27 cellular contexts compared by ENCODE assay signal in genomic region chr6:133938533-133938932, GRCh38. TPM values are rescaled to one million over a fixed set of nuclear protein-coding genes. Genes with fewer than 3 reads are reported as not detected.
A peak's percentile ranks its signal among the peaks of the same experiment; 100 is the strongest.
DNase-seq lines count a peak whose midpoint lies in the region; ATAC-seq and TF ChIP-seq lines count a peak whose summit lies in the region.
"Had no signal": no experiment of that assay in that cellular context is flagged by ENCODE, and none has a peak within 500 bp of the region (broad histone marks: within the 10 kb centered on the region; RNA-seq: fewer than 3 reads in every experiment).

No MANE protein-coding gene starts in this region.

- POLR2A ChIA-PET in HEK293 (lab: Yijun Ruan, JAX) = no interaction called here

- in situ Hi-C loops in gastrocnemius medialis (cut with MboI; ENCODE audit: low sequenced_read_pairs in 4 of 4) = loop anchor here in 1 of 4 donors (10.0 kb wide), 1 partner anchor 126 kb away; no protein-coding TSS in a partner anchor

- H3K36me3 ChIP-seq in HEK293 (ENCODE audit: control insufficient read depth in 2 of 2, insufficient read depth in 1 of 2, low read length in 2 of 2) = no peaks in the 10 kb centered on the region
- no peaks in the 10 kb centered on the region for H3K36me3 ChIP-seq in Karpas-422 (ENCODE audit: insufficient read depth, low read length)
- H3K36me3 ChIP-seq in adipocyte (ENCODE audit: control insufficient read depth, insufficient read depth, low read length, severe bottlenecking) = no peaks in the 10 kb centered on the region
- H3K36me3 ChIP-seq in gastrocnemius medialis = no peaks in the 10 kb centered on the region
- H3K36me3 ChIP-seq: BE2C, BLaER1 had no signal

- intact Hi-C loops in gastrocnemius medialis (cut with DNase I; ENCODE audit: low total_unique reads) = no loop called here

- H3K27me3 Mint-ChIP-seq in stimulated activated memory B cell treated with anti-CD40 and anti-IgM and Interleukin-4, amounts not matched to agents 10 μg/mL and 1 μg/mL and 100 μg/mL, for 72 hours = peaks cover 47% of the 10 kb centered on the region

- no peak overlapping the region for H3K4me2 ChIP-seq in Karpas-422 (ENCODE audit: low read depth, low read length, poor library complexity, severe bottlenecking)
- H3K4me2 ChIP-seq: BLaER1 had no signal

- H3K79me2 ChIP-seq in Karpas-422 (ENCODE audit: low read length) = no peaks in the 10 kb centered on the region

- no peak for TF ChIP-seq POLR2A in gastrocnemius medialis (IDR thresholded peaks at IDR 0.05)

- H3K9me3 ChIP-seq in HEK293 (ENCODE audit: control insufficient read depth, insufficient read depth, low read depth, low read length) = no peaks in the 10 kb centered on the region
- H3K9me3 ChIP-seq in Karpas-422 (ENCODE audit: low read length) = no peaks in the 10 kb centered on the region
- no peaks in the 10 kb centered on the region for H3K9me3 ChIP-seq in adipocyte (ENCODE audit: control insufficient read depth, low read length)
- H3K9me3 ChIP-seq in gastrocnemius medialis = no peaks in the 10 kb centered on the region
- H3K9me3 ChIP-seq: BE2C had no signal

- H3K27me3 ChIP-seq in Karpas-422 (ENCODE audit: low read length) = no peaks in the 10 kb centered on the region
- no peaks in the 10 kb centered on the region for H3K27me3 ChIP-seq in adipocyte (replicated peaks; ENCODE audit: control insufficient read depth, insufficient read depth, low read length)
- H3K27me3 ChIP-seq in gastrocnemius medialis = no peaks in the 10 kb centered on the region
- H3K27me3 ChIP-seq: BE2C, BLaER1 had no signal

- no peaks in the 10 kb centered on the region for H3K4me1 Mint-ChIP-seq in stimulated activated memory B cell treated with anti-CD40 and anti-IgM and Interleukin-4, amounts not matched to agents 10 μg/mL and 1 μg/mL and 100 μg/mL, for 72 hours
- H3K4me1 Mint-ChIP-seq: CD14-positive monocyte; CD8-positive, alpha-beta memory T cell had no signal

- H3K9me2 ChIP-seq in Karpas-422 (replicated peaks; ENCODE audit: insufficient read depth, low read length) = no peaks in the 10 kb centered on the region

- DNase-seq in Karpas-422 = peak; percentile 27
- DNase-seq in adipocyte (ENCODE audit: low read depth) = no peak
- DNase-seq in gastrocnemius medialis = no peak
- no peak for DNase-seq in dedifferentiated amniotic fluid mesenchymal stem cell (ENCODE audit: extremely low spot score)
- DNase-seq: 8988T; ACHN; BE2C; C1 segment of cervical spinal cord; CD4-positive, alpha-beta memory T cell; CD4-positive, CD25-positive, alpha-beta regulatory T cell; CD8-positive, alpha-beta memory T cell; COR-L47; DMS 273 treated with DMSO at 0.1 percent for 48 hours; DMS153; DMS53; DMS79; DND-41; EL; GDM1 had no signal

- no peak for ATAC-seq in gastrocnemius medialis
- ATAC-seq in stimulated activated memory B cell treated with anti-CD40 and anti-IgM and Interleukin-4, amounts not matched to agents 10 μg/mL and 1 μg/mL and 100 μg/mL, for 72 hours = no peak
- ATAC-seq: GM12878 had no signal

- CTCF ChIA-PET in HEK293 (lab: Yijun Ruan, JAX) = interaction anchor here (0.6 to 3.0 kb wide), 9 partner anchors 14 to 681 kb away, joined by 3 to 15 read pairs (median 6); no protein-coding TSS in a partner anchor

- H4K20me1 ChIP-seq in Karpas-422 (ENCODE audit: insufficient read depth, low read depth, low read length) = no peaks in the 10 kb centered on the region
- H4K20me1 ChIP-seq: BLaER1 had no signal

- H2AFZ ChIP-seq in Karpas-422 (ENCODE audit: low read length) = no peak overlapping the region

- peaks cover 1% of the 10 kb centered on the region for H3K36me3 Mint-ChIP-seq in stimulated activated memory B cell treated with anti-CD40 and anti-IgM and Interleukin-4, amounts not matched to agents 10 μg/mL and 1 μg/mL and 100 μg/mL, for 72 hours
- H3K36me3 Mint-ChIP-seq: CD14-positive monocyte had no signal

- no peak overlapping the region for H3K4me3 ChIP-seq in HEK293 (ENCODE audit: low read depth, low read length)
- H3K4me3 ChIP-seq in Karpas-422 (ENCODE audit: low read length) = no peak overlapping the region
- H3K4me3 ChIP-seq in adipocyte (ENCODE audit: low read length) = no peak overlapping the region
- H3K4me3 ChIP-seq in gastrocnemius medialis = no peak overlapping the region
- H3K4me3 ChIP-seq: BLaER1, GM12878 had no signal

- H3K27ac ChIP-seq in HEK293 (ENCODE audit: extremely low read depth, low read depth, low read length) = no peak overlapping the region
- H3K27ac ChIP-seq in Karpas-422 (ENCODE audit: low read length) = no peak overlapping the region
- no peak overlapping the region for H3K27ac ChIP-seq in gastrocnemius medialis
- H3K27ac ChIP-seq: BLaER1 had no signal

- no peak for TF ChIP-seq CTCF in HEK293 (tag by site-specific recombination; IDR thresholded peaks at IDR 0.05)
- TF ChIP-seq CTCF in gastrocnemius medialis (IDR thresholded peaks at IDR 0.05 in 4 of 5, conservative IDR thresholded peaks at IDR 0.05 in 1 of 5) = no peak

- no peak overlapping the region for H3K4me3 Mint-ChIP-seq in stimulated activated memory B cell treated with anti-CD40 and anti-IgM and Interleukin-4, amounts not matched to agents 10 μg/mL and 1 μg/mL and 100 μg/mL, for 72 hours
- H3K4me3 Mint-ChIP-seq: CD14-positive monocyte; CD4-positive, alpha-beta memory T cell; CD4-positive, CD25-positive, alpha-beta regulatory T cell; CD8-positive, alpha-beta memory T cell had no signal

- H3K4me1 ChIP-seq in HEK293 (ENCODE audit: control insufficient read depth, insufficient read depth, low read length) = no peaks in the 10 kb centered on the region
- no peaks in the 10 kb centered on the region for H3K4me1 ChIP-seq in Karpas-422 (ENCODE audit: low read length)
- H3K4me1 ChIP-seq in adipocyte (ENCODE audit: control insufficient read depth, insufficient read depth, low read length) = peaks cover 26% of the 10 kb centered on the region
- no peaks in the 10 kb centered on the region for H3K4me1 ChIP-seq in gastrocnemius medialis
- H3K4me1 ChIP-seq: BE2C, BLaER1 had no signal

- no peak overlapping the region for H3K27ac Mint-ChIP-seq in stimulated activated memory B cell treated with anti-CD40 and anti-IgM and Interleukin-4, amounts not matched to agents 10 μg/mL and 1 μg/mL and 100 μg/mL, for 72 hours
- H3K27ac Mint-ChIP-seq: CD14-positive monocyte; CD4-positive, alpha-beta memory T cell; CD8-positive, alpha-beta memory T cell had no signal

- no peak overlapping the region for H3K9ac ChIP-seq in Karpas-422 (ENCODE audit: low read length)
- H3K9ac ChIP-seq in adipocyte (ENCODE audit: low read length) = peak overlapping the region; percentile 23
- H3K9ac ChIP-seq: BLaER1 had no signal

- peaks cover 2% of the 10 kb centered on the region for H3K9me3 Mint-ChIP-seq in stimulated activated memory B cell treated with anti-CD40 and anti-IgM and Interleukin-4, amounts not matched to agents 10 μg/mL and 1 μg/mL and 100 μg/mL, for 72 hours

TF ChIP-seq in HEK293, 187 proteins besides CTCF, POLR2A, EP300 and RAD21:
- TF ChIP-seq PRDM1 (tag by site-specific recombination; IDR thresholded peaks at IDR 0.05) = peak; percentile 74
- TF ChIP-seq ZBTB6 (tag by site-specific recombination; IDR thresholded peaks at IDR 0.05) = no peak
- TF ChIP-seq ZBTB8A (tag by site-specific recombination; IDR thresholded peaks at IDR 0.05) = no peak
- TF ChIP-seq ZNF292 (tag by site-specific recombination; IDR thresholded peaks at IDR 0.05; ENCODE audit: borderline replicate concordance, low read depth) = no peak

RNA-seq across cellular contexts. Expression of gene TBPL1, which starts 14.5 kb away (rescaled TPM):
- total RNA-seq in Karpas-422 (2014; rRNA removed; shearing (Covaris generic); ENCODE audit: low replicate concordance) = 45.6 and 161 TPM in 2 replicates
- total RNA-seq in gastrocnemius medialis = 1 to 10 TPM in 3 of 4 donors, under 1 TPM in 1; 0.85 to 9.1 (median 4.7) TPM

RNA-seq across cellular contexts. Expression of gene TCF21, which starts 49.6 kb away (rescaled TPM):
- total RNA-seq in Karpas-422 (2014; rRNA removed; shearing (Covaris generic); ENCODE audit: low replicate concordance) = not detected in 2 replicates
- under 1 TPM in 3 of 4 donors, not detected in 1; 0.24 to 0.41 (median 0.26) TPM for total RNA-seq in gastrocnemius medialis
- total RNA-seq: A673; CD4-positive, alpha-beta memory T cell; CD4-positive, CD25-positive, alpha-beta regulatory T cell; CD8-positive, alpha-beta memory T cell; Daoy; G401 had no signal
